Comparison of ENCODE assay signal across 24 cellular contexts in genomic region chr3:62584636-62585035, GRCh38.
"Had no signal": no experiment of that assay in that cellular context is flagged by ENCODE, and none has a peak within 500 bp of the region (broad histone marks: within the 10 kb centered on the region; RNA-seq: fewer than 3 reads in every experiment).

No MANE protein-coding gene starts in this region.

- H3K36me3 ChIP-seq: colonic mucosa, esophagus muscularis mucosa, esophagus squamous epithelium, gastrocnemius medialis, gastroesophageal sphincter, heart left ventricle, heart right ventricle had no signal

- H3K27me3 ChIP-seq: colonic mucosa, dorsolateral prefrontal cortex, esophagus muscularis mucosa, foreskin keratinocyte, gastrocnemius medialis, gastroesophageal sphincter, heart left ventricle, heart right ventricle had no signal

- H3K27me3 Mint-ChIP-seq: dendritic cell treated with granulocyte-macrophage colony-stimulating factor and Interleukin-4, amounts not matched to agents 40 ng/mL and 50 ng/mL, for 4 days; effector memory CD8-positive, alpha-beta T cell had no signal

- H3K4me3 ChIP-seq: colonic mucosa, coronary artery, dorsolateral prefrontal cortex, esophagus muscularis mucosa, esophagus squamous epithelium, gastrocnemius medialis, gastroesophageal sphincter, heart left ventricle, heart right ventricle had no signal

- H3K9me3 ChIP-seq: colonic mucosa, gastrocnemius medialis had no signal

- H3K4me1 ChIP-seq: colonic mucosa, esophagus muscularis mucosa, esophagus squamous epithelium, gastrocnemius medialis, gastroesophageal sphincter had no signal

- DNase-seq: colonic mucosa; cortex of kidney; dermis blood vessel endothelial cell; dorsolateral prefrontal cortex; effector CD4-positive, alpha-beta T cell; effector CD8-positive, alpha-beta T cell; effector memory CD4-positive, alpha-beta T cell; effector memory CD8-positive, alpha-beta T cell; endodermal cell; erythroblast; esophagus squamous epithelium; foreskin fibroblast; foreskin keratinocyte; foreskin melanocyte; gastrocnemius medialis; glutamatergic neuron; heart left ventricle; heart right ventricle had no signal

- H3K27ac ChIP-seq: colonic mucosa, coronary artery, epithelial cell of prostate, esophagus muscularis mucosa, esophagus squamous epithelium, gastrocnemius medialis, gastroesophageal sphincter, heart left ventricle, heart right ventricle had no signal

- ATAC-seq: effector memory CD8-positive, alpha-beta T cell; esophagus mucosa; foreskin keratinocyte; gastrocnemius medialis; gastroesophageal sphincter; heart left ventricle; heart right ventricle had no signal

- H3K4me1 Mint-ChIP-seq: endodermal cell had no signal

- H3K27ac Mint-ChIP-seq: dendritic cell treated with granulocyte-macrophage colony-stimulating factor and Interleukin-4, amounts not matched to agents 40 ng/mL and 50 ng/mL, for 4 days; effector memory CD8-positive, alpha-beta T cell; endodermal cell had no signal

- H3K4me3 Mint-ChIP-seq: dendritic cell treated with granulocyte-macrophage colony-stimulating factor and Interleukin-4, amounts not matched to agents 40 ng/mL and 50 ng/mL, for 4 days; effector memory CD8-positive, alpha-beta T cell; endodermal cell had no signal
